18 cellular contexts compared by ENCODE assay signal in the genomic region with DNA sequence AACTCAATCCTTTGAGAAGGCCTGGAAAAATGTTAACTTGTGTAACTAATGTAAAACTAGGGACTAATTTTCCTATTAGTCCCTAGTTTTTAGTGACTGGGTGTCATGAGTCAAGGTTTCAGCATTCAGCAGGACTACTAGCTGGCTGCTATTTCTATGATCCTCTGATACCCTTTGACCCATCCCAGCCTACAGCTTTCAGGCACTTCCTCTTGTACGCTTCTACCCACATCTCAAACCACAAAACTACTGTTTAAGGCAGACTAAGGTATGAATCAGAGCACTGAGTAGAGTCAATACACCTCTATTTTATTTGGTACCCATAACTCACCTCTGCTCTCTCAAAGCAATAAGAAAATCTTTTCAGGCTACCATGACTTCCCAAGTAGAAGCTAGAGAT.
DNase-seq lines count a peak whose midpoint lies in the region; ATAC-seq, FAIRE-seq and TF ChIP-seq lines count a peak whose summit lies in the region.
"Had no signal": no experiment of that assay in that cellular context is flagged by ENCODE, and none has a peak within 500 bp of the region (broad histone marks: within the 10 kb centered on the region; RNA-seq: fewer than 3 reads in every experiment).

No MANE protein-coding gene starts in this region.

- H3K4me2 ChIP-seq in PC-9, result no peak overlapping the region

- H3K27me3 ChIP-seq in PC-9 (ENCODE audit: insufficient read depth, low read depth) (no peaks in the 10 kb centered on the region), bronchial epithelial cell (ENCODE audit: control insufficient read depth, insufficient read depth, low read length) (no peaks in the 10 kb centered on the region)
- H3K27me3 ChIP-seq: gastroesophageal sphincter had no signal

- no peaks in the 10 kb centered on the region for H3K9me2 ChIP-seq in PC-9 (ENCODE audit: insufficient read depth)

- peak; percentile 96 for FAIRE-seq in H54 (lab: Jason Lieb, UNC)
- no peak for FAIRE-seq in bronchial epithelial cell (lab: Jason Lieb, UNC)

- no peaks in the 10 kb centered on the region for H3F3A ChIP-seq in PC-9 (ENCODE audit: insufficient read depth, low read depth)

- no peaks in the 10 kb centered on the region for H3K27me3 Mint-ChIP-seq in activated CD8-positive, alpha-beta T cell treated with anti-CD3 and anti-CD28 coated beads, Interleukin-2, amount 10 ng/mL, durations not matched to agents 7 days and 5 days (ENCODE audit: low read depth)
- H3K27me3 Mint-ChIP-seq: effector memory CD8-positive, alpha-beta T cell had no signal

- no peaks in the 10 kb centered on the region for H4K20me1 ChIP-seq in PC-9 (ENCODE audit: insufficient read depth)

- peak; percentile 11 for DNase-seq in H54 (ENCODE audit: insufficient read length, low spot score)
- peak; percentile 38 to 41 for DNase-seq in PC-9
- DNase-seq in bronchial epithelial cell (ENCODE audit: low read depth), result peak; percentile 49
- DNase-seq in mucosa of descending colon, result no peak
- DNase-seq in germinal center (ENCODE audit: low spot score), result no peak
- DNase-seq in activated CD4-positive, alpha-beta T cell treated with anti-CD3 and anti-CD28 coated beads, Interleukin-2, amount 50 U/mL, for 1 hour, result no peak
- DNase-seq in DMS79 (lab: John Stamatoyannopoulos, UW), result no peak
- DNase-seq in activated CD8-positive, alpha-beta T cell treated with anti-CD3 and anti-CD28 coated beads, Interleukin-2, amount 10 ng/mL, durations not matched to agents 7 days and 5 days, result no peak
- DNase-seq: activated effector memory CD4-positive, alpha-beta T cell treated with anti-CD3 and anti-CD28 coated beads, Interleukin-2, amount 50 U/mL, for 16 hours; DMS153; effector memory CD8-positive, alpha-beta T cell; HCEC 1CT; left cardiac atrium; NCI-H2107; NCI-H774; SIG-M5 had no signal

- ATAC-seq in mucosa of descending colon, result peak; percentile 42
- ATAC-seq in activated CD8-positive, alpha-beta T cell treated with anti-CD3 and anti-CD28 coated beads, Interleukin-2, amount 10 ng/mL, durations not matched to agents 7 days and 5 days, result no peak
- ATAC-seq: effector memory CD8-positive, alpha-beta T cell; gastroesophageal sphincter; left cardiac atrium had no signal

- no peaks in the 10 kb centered on the region for H3K4me1 Mint-ChIP-seq in activated CD8-positive, alpha-beta T cell treated with anti-CD3 and anti-CD28 coated beads, Interleukin-2, amount 10 ng/mL, durations not matched to agents 7 days and 5 days (ENCODE audit: low read depth)

- no peak overlapping the region for H3K27ac Mint-ChIP-seq in activated CD8-positive, alpha-beta T cell treated with anti-CD3 and anti-CD28 coated beads, Interleukin-2, amount 10 ng/mL, durations not matched to agents 7 days and 5 days
- H3K27ac Mint-ChIP-seq: effector memory CD8-positive, alpha-beta T cell had no signal

- H3K4me3 Mint-ChIP-seq in activated CD8-positive, alpha-beta T cell treated with anti-CD3 and anti-CD28 coated beads, Interleukin-2, amount 10 ng/mL, durations not matched to agents 7 days and 5 days, result no peak overlapping the region
- H3K4me3 Mint-ChIP-seq: effector memory CD8-positive, alpha-beta T cell had no signal

- no peak for TF ChIP-seq POLR2A in H54 (IDR thresholded peaks at IDR 0.05; ENCODE audit: low read depth, low read length)

- H3K4me1 ChIP-seq in PC-9 (replicated peaks; ENCODE audit: insufficient read depth) (no peaks in the 10 kb centered on the region), mucosa of descending colon (ENCODE audit: low read depth) (no peaks in the 10 kb centered on the region)
- H3K4me1 ChIP-seq: gastroesophageal sphincter had no signal

- H3K9me3 ChIP-seq in PC-9 (ENCODE audit: insufficient read depth, low read depth) (no peaks in the 10 kb centered on the region; the same call in 1 of the 2 replicates), mucosa of descending colon (no peaks in the 10 kb centered on the region)
- H3K9me3 ChIP-seq: gastroesophageal sphincter had no signal

- H3K36me3 Mint-ChIP-seq in activated CD8-positive, alpha-beta T cell treated with anti-CD3 and anti-CD28 coated beads, Interleukin-2, amount 10 ng/mL, durations not matched to agents 7 days and 5 days (ENCODE audit: low read depth), result no peaks in the 10 kb centered on the region

- H3K9me3 Mint-ChIP-seq in activated CD8-positive, alpha-beta T cell treated with anti-CD3 and anti-CD28 coated beads, Interleukin-2, amount 10 ng/mL, durations not matched to agents 7 days and 5 days (ENCODE audit: insufficient read depth), result no peaks in the 10 kb centered on the region

- no peak for TF ChIP-seq CTCF in PC-9 (conservative IDR thresholded peaks at IDR 0.05)
- no peak for TF ChIP-seq CTCF in bronchial epithelial cell (IDR thresholded peaks at IDR 0.05; ENCODE audit: insufficient read depth, low read length, severe bottlenecking)
- TF ChIP-seq CTCF in mucosa of descending colon (IDR thresholded peaks at IDR 0.05), result no peak

- H3K79me2 ChIP-seq in PC-9 (ENCODE audit: low read depth), result no peaks in the 10 kb centered on the region

- H3K36me3 ChIP-seq in PC-9 (ENCODE audit: low read depth) (no peaks in the 10 kb centered on the region), bronchial epithelial cell (ENCODE audit: control insufficient read depth, insufficient read depth, low read length) (no peaks in the 10 kb centered on the region), mucosa of descending colon (ENCODE audit: low read depth) (no peaks in the 10 kb centered on the region)
- H3K36me3 ChIP-seq: gastroesophageal sphincter had no signal

- H3K4me3 ChIP-seq in PC-9, result no peak overlapping the region
- no peak overlapping the region for H3K4me3 ChIP-seq in bronchial epithelial cell (ENCODE audit: low read depth, low read length)
- no peak overlapping the region for H3K4me3 ChIP-seq in mucosa of descending colon
- H3K4me3 ChIP-seq: gastroesophageal sphincter had no signal

- POLR2A ChIA-PET in PC-9 (lab: Charles Lee; ENCODE audit: unreplicated experiment), result no interaction called here
- POLR2A ChIA-PET in activated CD8-positive, alpha-beta T cell treated with anti-CD3 and anti-CD28 coated beads, Interleukin-2, amount 10 ng/mL, durations not matched to agents 7 days and 5 days (lab: Charles Lee), result no interaction called here

- CTCF ChIA-PET in PC-9 (lab: Charles Lee), result no interaction called here
- CTCF ChIA-PET in activated CD8-positive, alpha-beta T cell treated with anti-CD3 and anti-CD28 coated beads, Interleukin-2, amount 10 ng/mL, durations not matched to agents 7 days and 5 days (lab: Charles Lee), result no interaction called here

- no TSS peak for BruUV-seq in PC-9 (replicated peaks; lab: Mats Ljungman, UMichigan)

- H2AFZ ChIP-seq in PC-9, result no peak overlapping the region

- H3K27ac ChIP-seq in PC-9, result no peak overlapping the region
- H3K27ac ChIP-seq: gastroesophageal sphincter, VCaP had no signal

- intact Hi-C loops in PC-9 (cut with micrococcal nuclease; ENCODE audit: unreplicated experiment) (no loop called here), mucosa of descending colon (cut with DNase I, micrococcal nuclease) (no loop called here)

Comparison
In these comparisons a context has a peak if more than half of its experiments do, and no peak if none do; other contexts are left out.
1. DNase-seq: peak in H54 (single experiment), PC-9 (2 of 2) and bronchial epithelial cell (single experiment); none in mucosa of descending colon (0 of 3), germinal center (single experiment), activated CD4-positive, alpha-beta T cell treated with anti-CD3 and anti-CD28 coated beads, Interleukin-2, amount 50 U/mL, for 1 hour (single experiment), DMS79 (single experiment) and activated CD8-positive, alpha-beta T cell treated with anti-CD3 and anti-CD28 coated beads, Interleukin-2, amount 10 ng/mL, durations not matched to agents 7 days and 5 days (single experiment).